In genomic region chr17:38864636-38865398, GRCh38 we compare ENCODE assay signal across 9 cellular contexts. TPM values are rescaled to one million over a fixed set of nuclear protein-coding genes. Genes with fewer than 3 reads are reported as not detected.
DNase-seq lines count a peak whose midpoint lies in the region; ATAC-seq and TF ChIP-seq lines count a peak whose summit lies in the region.
"Had no signal": no experiment of that assay in that cellular context is flagged by ENCODE, and none has a peak within 500 bp of the region (broad histone marks: within the 10 kb centered on the region; RNA-seq: fewer than 3 reads in every experiment).

No MANE protein-coding gene starts in this region.

- peak overlapping the region in 2 of 3 experiments; percentile 4 to 30 for H3K4me3 Mint-ChIP-seq in nephron

- H3K4me1 Mint-ChIP-seq in nephron: peaks cover 17% of the 10 kb centered on the region

- no peaks in the 10 kb centered on the region for H3K36me3 Mint-ChIP-seq in nephron (ENCODE audit: low read depth)

- peaks cover 8% of the 10 kb centered on the region for H3K27me3 Mint-ChIP-seq in nephron (ENCODE audit: low read depth)

- peaks cover 17% of the 10 kb centered on the region for H3K4me1 ChIP-seq in body of pancreas

- in situ Hi-C loops in brain microvascular endothelial cell (cut with HindIII; ENCODE audit: low pct_ligation_motif_present, low sequenced_read_pairs): no loop called here

- H3K9me3 ChIP-seq in body of pancreas: no peaks in the 10 kb centered on the region

- TF ChIP-seq POLR2A in body of pancreas (IDR thresholded peaks at IDR 0.05): no peak

- intact Hi-C loops in body of pancreas (cut with DNase I): no loop called here

- H3K36me3 ChIP-seq in brain microvascular endothelial cell (replicated peaks) (no peaks in the 10 kb centered on the region), body of pancreas (replicated peaks in 1 of 2; ENCODE audit: insufficient read depth in 1 of 2, low read depth in 2 of 2) (no peaks in the 10 kb centered on the region)

- H3K27me3 ChIP-seq in brain microvascular endothelial cell (replicated peaks) (no peaks in the 10 kb centered on the region), body of pancreas (no peaks in the 10 kb centered on the region)

- H3K4me3 ChIP-seq in brain microvascular endothelial cell (ENCODE audit: low read depth, low read length) (no peak overlapping the region), body of pancreas (no peak overlapping the region)

- H3K27ac Mint-ChIP-seq in nephron: no peak overlapping the region

- no peaks in the 10 kb centered on the region for H3K9me3 Mint-ChIP-seq in nephron

- peak; percentile 80 for TF ChIP-seq CTCF in brain microvascular endothelial cell (IDR thresholded peaks at IDR 0.05; ENCODE audit: low read depth, low read length, missing control alignments)
- peak; percentile 9 to 12 (median 11) for TF ChIP-seq CTCF in nephron (IDR thresholded peaks at IDR 0.05; ENCODE audit: unreplicated experiment in 3 of 3)
- TF ChIP-seq CTCF in body of pancreas (IDR thresholded peaks at IDR 0.05): no peak

- H3K27ac ChIP-seq in brain microvascular endothelial cell (no peak overlapping the region), body of pancreas (no peak overlapping the region)

- peak; percentile 82 for DNase-seq in ELR (ENCODE audit: low read depth)
- peak; percentile 47 for DNase-seq in NCI-H146 treated with DMSO at 0.1 percent for 48 hours (lab: John Stamatoyannopoulos, UW; ENCODE audit: unreplicated experiment)
- peak; percentile 63 for DNase-seq in brain microvascular endothelial cell
- DNase-seq in medulla oblongata (ENCODE audit: extremely low spot score): no peak
- DNase-seq in pons (ENCODE audit: low spot score): no peak
- DNase-seq in body of pancreas: no peak
- DNase-seq: effector memory CD4-positive, alpha-beta T cell; stimulated activated CD4-positive, alpha-beta T cell treated with anti-CD3 and anti-CD28 coated beads, Interleukin-12 subunit alpha, Interleukin-12 subunit beta, amount 100 ng/mL, for 4 hours had no signal

- ATAC-seq in body of pancreas: no peak

- WGBS in body of pancreas, 2 donors: 63 to 65% methylated on average over 11 of the region's 11 CpGs

RNA-seq across cellular contexts. Expression of gene LASP1, which starts 5.0 kb away (rescaled TPM):
- 10 to 100 TPM; 70.3 to 76.1 TPM for total RNA-seq in body of pancreas

RNA-seq across cellular contexts. Expression of gene RPL23, which starts 11.3 kb away (rescaled TPM):
- 100 to 1,000 TPM; 693 to 755 TPM for total RNA-seq in body of pancreas

RNA-seq across cellular contexts. Expression of gene CWC25, which starts 39.7 kb away (rescaled TPM):
- 10 to 100 TPM; 15.0 to 39.2 TPM for total RNA-seq in body of pancreas

Comparison
In these comparisons a context has a peak if more than half of its experiments do, and no peak if none do; other contexts are left out.
1. DNase-seq: peak in ELR (single experiment), NCI-H146 treated with DMSO at 0.1 percent for 48 hours (single experiment) and brain microvascular endothelial cell (single experiment); none in medulla oblongata (single experiment), pons (single experiment) and body of pancreas (0 of 4).
2. CTCF ChIP-seq: peak in brain microvascular endothelial cell (single experiment) and nephron (3 of 3); none in body of pancreas (0 of 7).